Comparison of ENCODE assay signal across 13 cellular contexts in the genomic region with DNA sequence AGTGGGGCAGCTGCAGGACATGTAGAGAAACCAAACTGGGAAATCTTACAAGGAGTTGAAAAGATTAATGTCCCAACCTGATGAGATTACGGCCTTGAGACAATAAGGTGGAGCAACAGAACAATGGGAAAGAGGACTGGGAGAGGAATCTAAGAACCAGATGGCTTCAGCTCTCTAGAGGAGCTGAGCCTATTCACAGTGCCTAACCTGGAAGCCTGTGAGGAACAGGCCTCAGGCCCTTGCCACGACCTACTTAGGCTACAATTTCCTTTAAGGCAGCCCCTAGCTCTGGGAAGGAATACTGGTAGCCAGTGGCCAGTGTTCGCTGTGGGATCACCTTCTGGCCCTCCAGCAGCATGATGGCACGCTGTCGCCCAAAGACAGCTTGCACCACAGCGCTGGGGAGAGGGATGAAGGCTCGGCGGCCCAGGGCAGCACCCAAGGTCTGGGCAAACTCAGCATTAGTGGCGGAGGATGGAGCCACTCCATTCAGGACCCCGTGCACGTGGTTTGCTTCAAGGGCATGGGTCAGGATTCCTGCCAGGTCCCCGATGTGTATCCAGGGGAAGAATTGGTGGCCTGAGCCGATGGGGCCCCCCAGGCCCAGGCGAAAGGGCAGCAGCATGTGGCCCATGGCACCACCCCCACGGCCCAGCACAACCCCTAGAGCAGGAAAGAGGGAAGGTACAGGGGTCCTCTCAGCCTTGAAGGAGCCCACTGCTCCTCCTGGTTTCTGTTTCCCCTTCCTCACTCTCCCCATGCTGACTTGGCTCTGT. TPM values are rescaled to one million over a fixed set of nuclear protein-coding genes. Genes with fewer than 3 reads are reported as not detected.
DNase-seq lines count a peak whose midpoint lies in the region; ATAC-seq and TF ChIP-seq lines count a peak whose summit lies in the region.
"Had no signal": no experiment of that assay in that cellular context is flagged by ENCODE, and none has a peak within 500 bp of the region (broad histone marks: within the 10 kb centered on the region; RNA-seq: fewer than 3 reads in every experiment).

No MANE protein-coding gene starts in this region.

- H3K4me1 ChIP-seq in mammary epithelial cell (ENCODE audit: insufficient read depth, low read length) (peaks cover 6% of the 10 kb centered on the region), esophagus muscularis mucosa (peaks cover 57 to 71% (median 62%) of the 10 kb centered on the region in 4 donors)

- no peak for ATAC-seq in T-cell (replicated peaks in 1 of 4)
- no peak for ATAC-seq in stimulated activated memory B cell treated with anti-CD40 and anti-IgM and Interleukin-4, amounts not matched to agents 10 μg/mL and 1 μg/mL and 100 μg/mL, for 72 hours

- H3K27ac ChIP-seq in mammary epithelial cell (ENCODE audit: insufficient read depth, low read depth, low read length) (no peak overlapping the region), esophagus muscularis mucosa (replicated peaks in 1 of 4) (peak overlapping the region; percentile 53 to 100 (median 98))

- H4K20me1 ChIP-seq in mammary epithelial cell (ENCODE audit: insufficient read depth, low read length), result no peaks in the 10 kb centered on the region

- H3K36me3 ChIP-seq in mammary epithelial cell (ENCODE audit: insufficient read depth, low read length), result peaks cover 19% of the 10 kb centered on the region
- peaks cover 26 to 61% (median 50%) of the 10 kb centered on the region in 4 donors for H3K36me3 ChIP-seq in esophagus muscularis mucosa

- TF ChIP-seq CTCF in MCF 10A (IDR thresholded peaks at IDR 0.05; ENCODE audit: unreplicated experiment) (no peak), mammary epithelial cell (conservative IDR thresholded peaks at IDR 0.05 in 1 of 2, IDR thresholded peaks at IDR 0.05 in 1 of 2; ENCODE audit: extremely low read depth in 1 of 2, insufficient read depth in 1 of 2, low read depth in 1 of 2, low read length in 2 of 2) (no peak), esophagus muscularis mucosa (IDR thresholded peaks at IDR 0.05) (no peak)

- H3K4me3 Mint-ChIP-seq in MCF 10A (ENCODE audit: unreplicated experiment), result no peak overlapping the region
- H3K4me3 Mint-ChIP-seq in T-cell, result peak overlapping the region in 2 of 3 donors; percentile 26 to 35
- no peak overlapping the region for H3K4me3 Mint-ChIP-seq in stimulated activated memory B cell treated with anti-CD40 and anti-IgM and Interleukin-4, amounts not matched to agents 10 μg/mL and 1 μg/mL and 100 μg/mL, for 72 hours

- 85% methylated on average over 13 of the region's 15 CpGs for WGBS in mammary epithelial cell (ENCODE audit: low coverage, missing lambda C conversion rate)
- WGBS in esophagus muscularis mucosa, result 69% methylated on average over 13 of the region's 15 CpGs

- H3K27ac Mint-ChIP-seq in MCF 10A (ENCODE audit: low read depth, unreplicated experiment) (peak overlapping the region; percentile 49), T-cell (peak overlapping the region; percentile 7 to 57)
- peak overlapping the region; percentile 98 for H3K27ac Mint-ChIP-seq in stimulated activated memory B cell treated with anti-CD40 and anti-IgM and Interleukin-4, amounts not matched to agents 10 μg/mL and 1 μg/mL and 100 μg/mL, for 72 hours

- POLR2A ChIA-PET in MCF 10A (lab: Yijun Ruan, JAX), result interaction anchor here (0.5 to 4.8 kb wide), 3 partner anchors 9 to 236 kb away, joined by 3 to 47 read pairs (median 3); partner anchors contain the start of genes CBLN3, KHNYN and LTB4R2
- POLR2A ChIA-PET in T-cell (lab: Charles Lee), result interaction anchor here in 1 of 2 donors (0.8 kb wide), 1 partner anchor 9 kb away, joined by 3 read pairs; no protein-coding TSS in a partner anchor
- POLR2A ChIA-PET in HEK293T (lab: Yijun Ruan, JAX), result interaction anchor here (1.0 kb wide), 1 partner anchor 10 kb away, joined by 3 read pairs; the partner anchor contains the start of gene KHNYN

- H3K27me3 ChIP-seq in mammary epithelial cell (ENCODE audit: insufficient read depth, low read length) (no peaks in the 10 kb centered on the region), esophagus muscularis mucosa (no peaks in the 10 kb centered on the region)

- H3K27me3 Mint-ChIP-seq in MCF 10A (ENCODE audit: insufficient read depth, unreplicated experiment), result no peaks in the 10 kb centered on the region
- H3K27me3 Mint-ChIP-seq in T-cell, result no peaks in the 10 kb centered on the region
- H3K27me3 Mint-ChIP-seq in stimulated activated memory B cell treated with anti-CD40 and anti-IgM and Interleukin-4, amounts not matched to agents 10 μg/mL and 1 μg/mL and 100 μg/mL, for 72 hours, result no peaks in the 10 kb centered on the region

- H3K4me1 Mint-ChIP-seq in MCF 10A (ENCODE audit: insufficient read depth, unreplicated experiment) (peaks cover 8% of the 10 kb centered on the region), T-cell (peaks cover 56 to 74% (median 66%) of the 10 kb centered on the region in 3 donors)
- peaks cover 79% of the 10 kb centered on the region for H3K4me1 Mint-ChIP-seq in stimulated activated memory B cell treated with anti-CD40 and anti-IgM and Interleukin-4, amounts not matched to agents 10 μg/mL and 1 μg/mL and 100 μg/mL, for 72 hours

- H3K79me2 ChIP-seq in mammary epithelial cell (ENCODE audit: insufficient read depth, low read length), result peaks cover 43% of the 10 kb centered on the region

- no peak overlapping the region for H3K4me2 ChIP-seq in mammary epithelial cell (ENCODE audit: insufficient read depth, low read depth, low read length)

- H3K9me3 Mint-ChIP-seq in MCF 10A (ENCODE audit: unreplicated experiment), result no peaks in the 10 kb centered on the region
- peaks cover 0 to 4% (median 0%) of the 10 kb centered on the region in 3 donors for H3K9me3 Mint-ChIP-seq in T-cell
- H3K9me3 Mint-ChIP-seq in stimulated activated memory B cell treated with anti-CD40 and anti-IgM and Interleukin-4, amounts not matched to agents 10 μg/mL and 1 μg/mL and 100 μg/mL, for 72 hours, result no peaks in the 10 kb centered on the region

- H3K9ac ChIP-seq in mammary epithelial cell (ENCODE audit: insufficient read depth, low read length), result no peak overlapping the region

- H3K36me3 Mint-ChIP-seq in MCF 10A (ENCODE audit: insufficient read depth, unreplicated experiment) (peaks cover 64% of the 10 kb centered on the region), T-cell (peaks cover 41% of the 10 kb centered on the region)
- peaks cover 39% of the 10 kb centered on the region for H3K36me3 Mint-ChIP-seq in stimulated activated memory B cell treated with anti-CD40 and anti-IgM and Interleukin-4, amounts not matched to agents 10 μg/mL and 1 μg/mL and 100 μg/mL, for 72 hours

- no peak for TF ChIP-seq POLR2A in esophagus muscularis mucosa (IDR thresholded peaks at IDR 0.05; ENCODE audit: low read depth)

- DNase-seq in MCF 10A (ENCODE audit: unreplicated experiment) (no peak), mammary epithelial cell (no peak), T-cell (no peak), esophagus muscularis mucosa (ENCODE audit: extremely low spot score) (peak; percentile 74), COR-L47 (lab: John Stamatoyannopoulos, UW) (no peak), HEK293T (ENCODE audit: extremely low spot score) (no peak), NCI-H1694 (lab: John Stamatoyannopoulos, UW) (no peak)
- DNase-seq: activated CD4-positive, alpha-beta T cell treated with anti-CD3 and anti-CD28 coated beads for 4 hours; effector CD8-positive, alpha-beta T cell; GDM1; head of caudate nucleus; NCI-H1694 treated with DMSO at 0.1 percent for 48 hours had no signal

- no peak overlapping the region for H2AFZ ChIP-seq in mammary epithelial cell (ENCODE audit: low read depth, low read length)

- no peak for TF ChIP-seq EP300 in esophagus muscularis mucosa (IDR thresholded peaks at IDR 0.05)

- dilution Hi-C loops in mammary epithelial cell (cut with HindIII; ENCODE audit: low sequenced_read_pairs), result loop anchor here (5.0 kb wide), 1 partner anchor 103 kb away; the partner anchor contains the start of genes ADCY4 and RIPK3

- intact Hi-C loops in MCF 10A (cut with micrococcal nuclease), result no loop called here
- intact Hi-C loops in mammary epithelial cell (cut with micrococcal nuclease), result no loop called here
- intact Hi-C loops in esophagus muscularis mucosa (cut with DNase I), result loop anchor here (5.0 to 10.0 kb wide), 4 partner anchors 128 to 1135 kb away; partner anchors contain the start of genes BCL2L2, EMC9, LTB4R and LTB4R2

- H3K4me3 ChIP-seq in mammary epithelial cell (replicated peaks in 1 of 3; ENCODE audit: insufficient read depth in 1 of 3, low read depth in 2 of 3, low read length in 3 of 3) (no peak overlapping the region), esophagus muscularis mucosa (no peak overlapping the region)

- CTCF ChIA-PET in MCF 10A (lab: Yijun Ruan, JAX) (interaction anchor here (0.6 to 5.5 kb wide), 6 partner anchors 9 to 1841 kb away, joined by 3 to 64 read pairs (median 16); partner anchors contain the start of genes ADCY4, CIDEB and KHNYN), mammary epithelial cell (lab: Charles Lee; ENCODE audit: low non-redundant PET) (no interaction called here), T-cell (lab: Charles Lee) (interaction anchor here in 1 of 2 donors (1.4 kb wide), 1 partner anchor 8 kb away, joined by 3 read pairs; no protein-coding TSS in a partner anchor), HEK293T (lab: Yijun Ruan, JAX) (interaction anchor here (1.9 to 4.0 kb wide), 2 partner anchors 8 to 107 kb away, joined by 11 to 31 read pairs; no protein-coding TSS in a partner anchor)

- H3K9me3 ChIP-seq in mammary epithelial cell (replicated peaks; ENCODE audit: insufficient read depth, low read length) (no peaks in the 10 kb centered on the region), esophagus muscularis mucosa (no peaks in the 10 kb centered on the region)

- BruUV-seq in MCF 10A (replicated peaks; lab: Mats Ljungman, UMichigan) (no TSS peak), mammary epithelial cell (replicated peaks; lab: Mats Ljungman, UMichigan) (no TSS peak)

- in situ Hi-C loops in mammary epithelial cell (cut with MboI; ENCODE audit: low sequenced_read_pairs in 2 of 2), result no loop called here

RNA-seq across cellular contexts. Expression of gene SDR39U1, which starts 2.6 kb away (rescaled TPM):
- total RNA-seq in MCF 10A (2022) (53.2 and 58.7 TPM in 2 replicates), mammary epithelial cell (10 to 100 TPM in 1 of 2 donors, 1 to 10 TPM in 1; 8.8 to 39.1 TPM), T-cell (100 to 1,000 TPM in 3 of 5 donors, 10 to 100 TPM in 2; 79.6 to 154 (median 109) TPM), esophagus muscularis mucosa (10 to 100 TPM; 23.9 to 48.6 (median 33.5) TPM)
- 40.2 TPM for polyA plus RNA-seq in mammary epithelial cell
- polyA minus RNA-seq in mammary epithelial cell, result 9.8 TPM

RNA-seq across cellular contexts. Expression of gene KHNYN, which starts 10.3 kb away (rescaled TPM):
- 63.0 TPM in 2 replicates for total RNA-seq in MCF 10A (2022)
- 10 to 100 TPM; 60.2 to 75.0 TPM for total RNA-seq in mammary epithelial cell
- polyA plus RNA-seq in mammary epithelial cell, result 16.7 TPM
- polyA minus RNA-seq in mammary epithelial cell, result 34.9 TPM
- total RNA-seq in T-cell, result 100 to 1,000 TPM; 126 to 166 (median 146) TPM
- total RNA-seq in esophagus muscularis mucosa, result 10 to 100 TPM; 46.5 to 75.8 (median 58.4) TPM

RNA-seq across cellular contexts. Expression of gene CBLN3, which starts 10.6 kb away (rescaled TPM):
- total RNA-seq in MCF 10A (2022) (2.4 TPM in 2 replicates), mammary epithelial cell (1 to 10 TPM; 1.3 to 3.1 TPM), T-cell (10 to 100 TPM in 1 of 5 donors, 1 to 10 TPM in 4; 3.9 to 13.5 (median 5.0) TPM), esophagus muscularis mucosa (1 to 10 TPM; 1.2 to 2.2 (median 1.9) TPM)
- 0.78 TPM for polyA plus RNA-seq in mammary epithelial cell
- polyA minus RNA-seq in mammary epithelial cell, result not detected

RNA-seq across cellular contexts. Expression of gene NYNRIN, which starts 41.2 kb away (rescaled TPM):
- not detected in 2 replicates for total RNA-seq in MCF 10A (2022)
- 10 to 100 TPM in 1 of 2 donors, 1 to 10 TPM in 1; 2.7 to 15.0 TPM for total RNA-seq in mammary epithelial cell
- polyA plus RNA-seq in mammary epithelial cell, result 2.4 TPM
- 3.9 TPM for polyA minus RNA-seq in mammary epithelial cell
- total RNA-seq in T-cell, result under 1 TPM; 0.28 to 0.95 (median 0.61) TPM
- 10 to 100 TPM in 3 of 4 donors, 1 to 10 TPM in 1; 8.0 to 21.2 (median 13.4) TPM for total RNA-seq in esophagus muscularis mucosa

Comparison
In these comparisons a context has a peak if more than half of its experiments do, and no peak if none do; other contexts are left out.
1. H3K27ac Mint-ChIP-seq: peak in every context shown above with its lines; median percentile 98 in stimulated activated memory B cell treated with anti-CD40 and anti-IgM and Interleukin-4, amounts not matched to agents 10 μg/mL and 1 μg/mL and 100 μg/mL, for 72 hours; 49 in MCF 10A; 32 in T-cell.
2. H3K4me3 Mint-ChIP-seq: peak in T-cell (2 of 3); none in MCF 10A (single experiment) and stimulated activated memory B cell treated with anti-CD40 and anti-IgM and Interleukin-4, amounts not matched to agents 10 μg/mL and 1 μg/mL and 100 μg/mL, for 72 hours (single experiment).